In genomic region chr17:7109461-7110322, GRCh38 we compare ENCODE assay signal across 1 cellular context.
A peak's percentile ranks its signal among the peaks of the same experiment; 100 is the strongest.
TF ChIP-seq lines count a peak whose summit lies in the region.

No MANE protein-coding gene starts in this region.

TF ChIP-seq in K562, 482 proteins besides CTCF, POLR2A, EP300 and RAD21:
- TF ChIP-seq EGR1 (conservative IDR thresholded peaks at IDR 0.05) (peak; percentile 57), CHD7 (IDR thresholded peaks at IDR 0.05; ENCODE audit: low read depth, low read length) (no peak)
